ENCODE assay signal across 1 cellular context in the genomic region with DNA sequence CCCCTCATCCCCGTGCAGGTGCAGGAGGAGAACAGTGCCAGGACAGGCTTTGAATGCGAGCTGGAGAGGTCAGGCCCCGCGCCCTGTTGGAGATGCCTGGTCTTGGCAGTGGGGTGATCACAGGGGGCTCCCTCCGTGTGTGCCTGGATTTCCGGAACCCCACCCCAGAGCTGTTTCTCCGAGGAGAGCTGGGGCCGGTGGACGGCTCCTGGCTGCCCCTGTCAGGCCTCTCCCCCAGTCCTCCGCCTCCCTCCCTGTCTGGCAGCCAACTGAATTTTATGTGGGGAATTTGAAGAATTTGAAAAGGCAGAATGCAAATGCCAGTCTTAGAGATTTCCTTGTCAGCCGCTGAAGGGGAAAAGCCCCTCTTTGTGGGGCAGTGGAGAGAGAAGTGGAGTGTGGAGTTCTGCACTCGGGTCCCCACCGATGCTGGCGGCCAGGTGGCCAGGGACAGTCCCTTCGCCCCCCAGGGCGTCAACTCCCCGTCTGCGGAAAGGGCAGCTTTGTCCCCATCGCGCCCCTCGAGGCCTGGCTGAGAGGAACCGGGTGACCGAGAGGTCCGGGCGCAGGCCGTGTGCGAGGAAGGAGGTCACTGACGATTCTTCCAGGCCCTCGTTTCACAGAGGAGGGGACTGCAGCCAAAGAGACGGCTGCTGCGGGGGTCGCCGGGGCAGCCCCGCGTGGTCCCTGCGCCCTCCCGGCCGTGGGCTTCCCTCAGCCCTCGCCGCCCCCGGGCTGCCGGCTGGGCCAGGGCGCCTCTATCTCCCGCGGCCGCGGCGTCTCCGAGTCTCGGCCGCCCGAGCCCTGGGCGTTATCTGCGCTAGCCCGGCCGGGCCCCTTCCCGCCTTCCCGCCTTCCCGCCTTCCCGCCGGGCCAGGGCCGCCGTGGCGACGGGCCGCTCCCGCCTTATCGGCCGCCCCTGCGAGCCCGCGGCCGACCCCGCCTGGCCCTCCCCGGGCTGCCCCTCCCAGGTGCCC.
A peak's percentile ranks its signal among the peaks of the same experiment; 100 is the strongest.
TF ChIP-seq lines count a peak whose summit lies in the region.

No MANE protein-coding gene starts in this region.

TF ChIP-seq in K562, 482 proteins besides CTCF, POLR2A, EP300 and RAD21 (continued from another document and continues in another):
- TF ChIP-seq, protein P1, sequence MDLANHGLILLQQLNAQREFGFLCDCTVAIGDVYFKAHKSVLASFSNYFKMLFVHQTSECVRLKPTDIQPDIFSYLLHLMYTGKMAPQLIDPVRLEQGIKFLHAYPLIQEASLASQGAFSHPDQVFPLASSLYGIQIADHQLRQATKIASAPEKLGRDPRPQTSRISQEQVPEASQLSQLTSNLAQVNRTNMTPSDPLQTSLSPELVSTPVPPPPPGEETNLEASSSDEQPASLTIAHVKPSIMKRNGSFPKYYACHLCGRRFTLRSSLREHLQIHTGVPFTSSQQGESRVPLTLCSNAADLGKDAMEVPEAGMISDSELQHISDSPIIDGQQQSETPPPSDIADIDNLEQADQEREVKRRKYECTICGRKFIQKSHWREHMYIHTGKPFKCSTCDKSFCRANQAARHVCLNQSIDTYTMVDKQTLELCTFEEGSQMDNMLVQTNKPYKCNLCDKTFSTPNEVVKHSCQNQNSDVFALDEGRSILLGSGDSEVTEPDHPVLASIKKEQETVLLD (IDR thresholded peaks at IDR 0.05): no peak
- TF ChIP-seq ELF4 (CRISPR knock-in tag; IDR thresholded peaks at IDR 0.05) (no peak), ZNF766 (CRISPR knock-in tag; conservative IDR thresholded peaks at IDR 0.05) (peak; percentile 36; the same call in 1 of the 2 replicates), ZNF561 (CRISPR knock-in tag; conservative IDR thresholded peaks at IDR 0.05) (no peak), ZC3H4 (CRISPR knock-in tag; IDR thresholded peaks at IDR 0.05; ENCODE audit: borderline replicate concordance) (no peak), NEUROD1 (IDR thresholded peaks at IDR 0.05; ENCODE audit: borderline replicate concordance, low read depth, low read length, partially characterized antibody) (no peak), ZNF79 (CRISPR knock-in tag; IDR thresholded peaks at IDR 0.05; ENCODE audit: low read depth) (no peak), SIN3A (IDR thresholded peaks at IDR 0.05; ENCODE audit: borderline replicate concordance in 2 of 2, control insufficient read depth in 1 of 2, low read depth in 2 of 2, low read length in 2 of 2) (no peak), ZSCAN32 (CRISPR knock-in tag; IDR thresholded peaks at IDR 0.05) (no peak), ADNP (tag; IDR thresholded peaks at IDR 0.05) (no peak), BCOR (IDR thresholded peaks at IDR 0.05) (no peak), ILF3 (IDR thresholded peaks at IDR 0.05; ENCODE audit: borderline replicate concordance) (no peak), STAG1 (CRISPR knock-in tag; IDR thresholded peaks at IDR 0.05; ENCODE audit: borderline replicate concordance) (no peak), CBX2 (IDR thresholded peaks at IDR 0.05; ENCODE audit: insufficient read depth, low read length, poor library complexity, severe bottlenecking) (no peak), SNIP1 (IDR thresholded peaks at IDR 0.05; ENCODE audit: low read depth) (no peak), KLF10 (CRISPR knock-in tag; IDR thresholded peaks at IDR 0.05) (no peak), PRPF4 (IDR thresholded peaks at IDR 0.05; ENCODE audit: insufficient read depth, low read depth, low read length, poor library complexity, severe bottlenecking) (no peak), ASH1L (IDR thresholded peaks at IDR 0.05; ENCODE audit: borderline replicate concordance, low read depth, partially characterized antibody) (no peak), CREM (IDR thresholded peaks at IDR 0.05; ENCODE audit: low read depth) (no peak; the same call in 1 of the 2 replicates), ZNF12 (CRISPR knock-in tag; IDR thresholded peaks at IDR 0.05) (no peak), CBFB (CRISPR knock-in tag; IDR thresholded peaks at IDR 0.05) (no peak), MAFK (IDR thresholded peaks at IDR 0.05; ENCODE audit: low read length) (no peak), TEAD2 (tag; IDR thresholded peaks at IDR 0.05) (0 out of 2 replicates have a peak, but pooled peaks have one; percentile 32), NR2F6 (CRISPR knock-in tag; IDR thresholded peaks at IDR 0.05) (no peak), PHTF2 (CRISPR knock-in tag; IDR thresholded peaks at IDR 0.05) (no peak), ZNF134 (CRISPR knock-in tag; conservative IDR thresholded peaks at IDR 0.05) (no peak), SREBF2 (CRISPR knock-in tag; IDR thresholded peaks at IDR 0.05) (no peak), ARNT (IDR thresholded peaks at IDR 0.05) (no peak), ZNF174 (CRISPR knock-in tag; IDR thresholded peaks at IDR 0.05) (no peak), ZNF695 (CRISPR knock-in tag; IDR thresholded peaks at IDR 0.05) (no peak), SPI1 (IDR thresholded peaks at IDR 0.05; ENCODE audit: borderline replicate concordance, low read depth, low read length) (no peak), ZFPM2 (CRISPR knock-in tag; IDR thresholded peaks at IDR 0.05) (no peak), RUNX1 (IDR thresholded peaks at IDR 0.05; ENCODE audit: low read depth) (no peak), CHD1 (IDR thresholded peaks at IDR 0.05; ENCODE audit: low read length) (peak; percentile 52), CC2D1A (IDR thresholded peaks at IDR 0.05) (no peak), MCM7 (IDR thresholded peaks at IDR 0.05) (no peak), MED1 (CRISPR knock-in tag; IDR thresholded peaks at IDR 0.05; ENCODE audit: borderline replicate concordance) (no peak), ZNF75A (CRISPR knock-in tag; IDR thresholded peaks at IDR 0.05) (no peak)
- TF ChIP-seq, protein P2, sequence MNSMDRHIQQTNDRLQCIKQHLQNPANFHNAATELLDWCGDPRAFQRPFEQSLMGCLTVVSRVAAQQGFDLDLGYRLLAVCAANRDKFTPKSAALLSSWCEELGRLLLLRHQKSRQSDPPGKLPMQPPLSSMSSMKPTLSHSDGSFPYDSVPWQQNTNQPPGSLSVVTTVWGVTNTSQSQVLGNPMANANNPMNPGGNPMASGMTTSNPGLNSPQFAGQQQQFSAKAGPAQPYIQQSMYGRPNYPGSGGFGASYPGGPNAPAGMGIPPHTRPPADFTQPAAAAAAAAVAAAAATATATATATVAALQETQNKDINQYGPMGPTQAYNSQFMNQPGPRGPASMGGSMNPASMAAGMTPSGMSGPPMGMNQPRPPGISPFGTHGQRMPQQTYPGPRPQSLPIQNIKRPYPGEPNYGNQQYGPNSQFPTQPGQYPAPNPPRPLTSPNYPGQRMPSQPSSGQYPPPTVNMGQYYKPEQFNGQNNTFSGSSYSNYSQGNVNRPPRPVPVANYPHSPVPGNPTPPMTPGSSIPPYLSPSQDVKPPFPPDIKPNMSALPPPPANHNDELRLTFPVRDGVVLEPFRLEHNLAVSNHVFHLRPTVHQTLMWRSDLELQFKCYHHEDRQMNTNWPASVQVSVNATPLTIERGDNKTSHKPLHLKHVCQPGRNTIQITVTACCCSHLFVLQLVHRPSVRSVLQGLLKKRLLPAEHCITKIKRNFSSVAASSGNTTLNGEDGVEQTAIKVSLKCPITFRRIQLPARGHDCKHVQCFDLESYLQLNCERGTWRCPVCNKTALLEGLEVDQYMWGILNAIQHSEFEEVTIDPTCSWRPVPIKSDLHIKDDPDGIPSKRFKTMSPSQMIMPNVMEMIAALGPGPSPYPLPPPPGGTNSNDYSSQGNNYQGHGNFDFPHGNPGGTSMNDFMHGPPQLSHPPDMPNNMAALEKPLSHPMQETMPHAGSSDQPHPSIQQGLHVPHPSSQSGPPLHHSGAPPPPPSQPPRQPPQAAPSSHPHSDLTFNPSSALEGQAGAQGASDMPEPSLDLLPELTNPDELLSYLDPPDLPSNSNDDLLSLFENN (IDR thresholded peaks at IDR 0.05; ENCODE audit: low read depth in 2 of 2, low read length in 2 of 2): 0 out of 4 replicates have a peak, but pooled peaks of 1 of the 2 experiments have one; percentile 46
- TF ChIP-seq, protein P3, sequence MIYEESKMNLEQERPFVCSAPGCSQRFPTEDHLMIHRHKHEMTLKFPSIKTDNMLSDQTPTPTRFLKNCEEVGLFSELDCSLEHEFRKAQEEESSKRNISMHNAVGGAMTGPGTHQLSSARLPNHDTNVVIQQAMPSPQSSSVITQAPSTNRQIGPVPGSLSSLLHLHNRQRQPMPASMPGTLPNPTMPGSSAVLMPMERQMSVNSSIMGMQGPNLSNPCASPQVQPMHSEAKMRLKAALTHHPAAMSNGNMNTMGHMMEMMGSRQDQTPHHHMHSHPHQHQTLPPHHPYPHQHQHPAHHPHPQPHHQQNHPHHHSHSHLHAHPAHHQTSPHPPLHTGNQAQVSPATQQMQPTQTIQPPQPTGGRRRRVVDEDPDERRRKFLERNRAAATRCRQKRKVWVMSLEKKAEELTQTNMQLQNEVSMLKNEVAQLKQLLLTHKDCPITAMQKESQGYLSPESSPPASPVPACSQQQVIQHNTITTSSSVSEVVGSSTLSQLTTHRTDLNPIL (CRISPR knock-in tag; IDR thresholded peaks at IDR 0.05): no peak
- TF ChIP-seq, protein P4, sequence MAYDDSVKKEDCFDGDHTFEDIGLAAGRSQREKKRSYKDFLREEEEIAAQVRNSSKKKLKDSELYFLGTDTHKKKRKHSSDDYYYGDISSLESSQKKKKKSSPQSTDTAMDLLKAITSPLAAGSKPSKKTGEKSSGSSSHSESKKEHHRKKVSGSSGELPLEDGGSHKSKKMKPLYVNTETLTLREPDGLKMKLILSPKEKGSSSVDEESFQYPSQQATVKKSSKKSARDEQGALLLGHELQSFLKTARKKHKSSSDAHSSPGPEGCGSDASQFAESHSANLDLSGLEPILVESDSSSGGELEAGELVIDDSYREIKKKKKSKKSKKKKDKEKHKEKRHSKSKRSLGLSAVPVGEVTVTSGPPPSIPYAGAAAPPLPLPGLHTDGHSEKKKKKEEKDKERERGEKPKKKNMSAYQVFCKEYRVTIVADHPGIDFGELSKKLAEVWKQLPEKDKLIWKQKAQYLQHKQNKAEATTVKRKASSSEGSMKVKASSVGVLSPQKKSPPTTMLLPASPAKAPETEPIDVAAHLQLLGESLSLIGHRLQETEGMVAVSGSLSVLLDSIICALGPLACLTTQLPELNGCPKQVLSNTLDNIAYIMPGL (CRISPR knock-in tag; IDR thresholded peaks at IDR 0.05): no peak
- TF ChIP-seq, protein P5, sequence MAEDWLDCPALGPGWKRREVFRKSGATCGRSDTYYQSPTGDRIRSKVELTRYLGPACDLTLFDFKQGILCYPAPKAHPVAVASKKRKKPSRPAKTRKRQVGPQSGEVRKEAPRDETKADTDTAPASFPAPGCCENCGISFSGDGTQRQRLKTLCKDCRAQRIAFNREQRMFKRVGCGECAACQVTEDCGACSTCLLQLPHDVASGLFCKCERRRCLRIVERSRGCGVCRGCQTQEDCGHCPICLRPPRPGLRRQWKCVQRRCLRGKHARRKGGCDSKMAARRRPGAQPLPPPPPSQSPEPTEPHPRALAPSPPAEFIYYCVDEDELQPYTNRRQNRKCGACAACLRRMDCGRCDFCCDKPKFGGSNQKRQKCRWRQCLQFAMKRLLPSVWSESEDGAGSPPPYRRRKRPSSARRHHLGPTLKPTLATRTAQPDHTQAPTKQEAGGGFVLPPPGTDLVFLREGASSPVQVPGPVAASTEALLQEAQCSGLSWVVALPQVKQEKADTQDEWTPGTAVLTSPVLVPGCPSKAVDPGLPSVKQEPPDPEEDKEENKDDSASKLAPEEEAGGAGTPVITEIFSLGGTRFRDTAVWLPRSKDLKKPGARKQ (CRISPR knock-in tag; IDR thresholded peaks at IDR 0.05): no peak
- TF ChIP-seq, protein P6, sequence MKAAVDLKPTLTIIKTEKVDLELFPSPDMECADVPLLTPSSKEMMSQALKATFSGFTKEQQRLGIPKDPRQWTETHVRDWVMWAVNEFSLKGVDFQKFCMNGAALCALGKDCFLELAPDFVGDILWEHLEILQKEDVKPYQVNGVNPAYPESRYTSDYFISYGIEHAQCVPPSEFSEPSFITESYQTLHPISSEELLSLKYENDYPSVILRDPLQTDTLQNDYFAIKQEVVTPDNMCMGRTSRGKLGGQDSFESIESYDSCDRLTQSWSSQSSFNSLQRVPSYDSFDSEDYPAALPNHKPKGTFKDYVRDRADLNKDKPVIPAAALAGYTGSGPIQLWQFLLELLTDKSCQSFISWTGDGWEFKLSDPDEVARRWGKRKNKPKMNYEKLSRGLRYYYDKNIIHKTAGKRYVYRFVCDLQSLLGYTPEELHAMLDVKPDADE (conservative IDR thresholded peaks at IDR 0.05; ENCODE audit: control insufficient read depth, low read depth, low read length): 0 out of 2 replicates have a peak, but pooled peaks have one; percentile 45
- TF ChIP-seq, protein P7, sequence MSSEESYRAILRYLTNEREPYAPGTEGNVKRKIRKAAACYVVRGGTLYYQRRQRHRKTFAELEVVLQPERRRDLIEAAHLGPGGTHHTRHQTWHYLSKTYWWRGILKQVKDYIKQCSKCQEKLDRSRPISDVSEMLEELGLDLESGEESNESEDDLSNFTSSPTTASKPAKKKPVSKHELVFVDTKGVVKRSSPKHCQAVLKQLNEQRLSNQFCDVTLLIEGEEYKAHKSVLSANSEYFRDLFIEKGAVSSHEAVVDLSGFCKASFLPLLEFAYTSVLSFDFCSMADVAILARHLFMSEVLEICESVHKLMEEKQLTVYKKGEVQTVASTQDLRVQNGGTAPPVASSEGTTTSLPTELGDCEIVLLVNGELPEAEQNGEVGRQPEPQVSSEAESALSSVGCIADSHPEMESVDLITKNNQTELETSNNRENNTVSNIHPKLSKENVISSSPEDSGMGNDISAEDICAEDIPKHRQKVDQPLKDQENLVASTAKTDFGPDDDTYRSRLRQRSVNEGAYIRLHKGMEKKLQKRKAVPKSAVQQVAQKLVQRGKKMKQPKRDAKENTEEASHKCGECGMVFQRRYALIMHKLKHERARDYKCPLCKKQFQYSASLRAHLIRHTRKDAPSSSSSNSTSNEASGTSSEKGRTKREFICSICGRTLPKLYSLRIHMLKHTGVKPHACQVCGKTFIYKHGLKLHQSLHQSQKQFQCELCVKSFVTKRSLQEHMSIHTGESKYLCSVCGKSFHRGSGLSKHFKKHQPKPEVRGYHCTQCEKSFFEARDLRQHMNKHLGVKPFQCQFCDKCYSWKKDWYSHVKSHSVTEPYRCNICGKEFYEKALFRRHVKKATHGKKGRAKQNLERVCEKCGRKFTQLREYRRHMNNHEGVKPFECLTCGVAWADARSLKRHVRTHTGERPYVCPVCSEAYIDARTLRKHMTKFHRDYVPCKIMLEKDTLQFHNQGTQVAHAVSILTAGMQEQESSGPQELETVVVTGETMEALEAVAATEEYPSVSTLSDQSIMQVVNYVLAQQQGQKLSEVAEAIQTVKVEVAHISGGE (CRISPR knock-in tag; IDR thresholded peaks at IDR 0.05): no peak; a peak in 2 of 6 replicates
- TF ChIP-seq, protein P8, sequence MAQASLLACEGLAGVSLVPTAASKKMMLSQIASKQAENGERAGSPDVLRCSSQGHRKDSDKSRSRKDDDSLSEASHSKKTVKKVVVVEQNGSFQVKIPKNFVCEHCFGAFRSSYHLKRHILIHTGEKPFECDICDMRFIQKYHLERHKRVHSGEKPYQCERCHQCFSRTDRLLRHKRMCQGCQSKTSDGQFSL (CRISPR knock-in tag; IDR thresholded peaks at IDR 0.05): no peak
- TF ChIP-seq, protein P8 (tag; IDR thresholded peaks at IDR 0.05): no peak
